In genomic region chr6:39018103-39018502, GRCh38 we compare ENCODE assay signal across 1 cellular context.
A peak's percentile ranks its signal among the peaks of the same experiment; 100 is the strongest.
TF ChIP-seq lines count a peak whose summit lies in the region.

No MANE protein-coding gene starts in this region.

TF ChIP-seq in HEK293, 187 proteins besides CTCF, POLR2A, EP300 and RAD21 (continued from another document):
- TF ChIP-seq ZNF629 (tag by site-specific recombination; IDR thresholded peaks at IDR 0.05) (no peak), ZBTB21 (tag by site-specific recombination; IDR thresholded peaks at IDR 0.05) (peak; percentile 44; the same call in 1 of the 2 replicates)
